12 cellular contexts compared by ENCODE assay signal in genomic region chr7:106010331-106010730, GRCh38. TPM values are rescaled to one million over a fixed set of nuclear protein-coding genes. Genes with fewer than 3 reads are reported as not detected.
DNase-seq lines count a peak whose midpoint lies in the region; ATAC-seq, FAIRE-seq and TF ChIP-seq lines count a peak whose summit lies in the region.
"Had no signal": no experiment of that assay in that cellular context is flagged by ENCODE, and none has a peak within 500 bp of the region (broad histone marks: within the 10 kb centered on the region; RNA-seq: fewer than 3 reads in every experiment).

No MANE protein-coding gene starts in this region.

- no peak for TF ChIP-seq CTCF in WTC11 (IDR thresholded peaks at IDR 0.05)
- no peak for TF ChIP-seq CTCF in thyroid gland (IDR thresholded peaks at IDR 0.05)
- TF ChIP-seq CTCF in pancreas (IDR thresholded peaks at IDR 0.05) = no peak

- H3K9me3 Mint-ChIP-seq in WTC11 = peaks cover 35% of the 10 kb centered on the region

- H3K27ac Mint-ChIP-seq in WTC11 = peak overlapping the region; percentile 98

- H3K27ac ChIP-seq in iPS-20b (ENCODE audit: low read length) (no peak overlapping the region), thyroid gland (no peak overlapping the region), pancreas (no peak overlapping the region)

- peaks cover 38% of the 10 kb centered on the region for H3K36me3 Mint-ChIP-seq in WTC11

- H3K27me3 ChIP-seq in iPS-20b (ENCODE audit: insufficient read depth, low read length) = peaks cover 16% of the 10 kb centered on the region
- H3K27me3 ChIP-seq in thyroid gland = no peaks in the 10 kb centered on the region
- no peaks in the 10 kb centered on the region for H3K27me3 ChIP-seq in pancreas

- no peaks in the 10 kb centered on the region for H3K36me3 ChIP-seq in iPS-20b (ENCODE audit: insufficient read depth, low read depth, low read length)
- H3K36me3 ChIP-seq in thyroid gland = no peaks in the 10 kb centered on the region
- H3K36me3 ChIP-seq in pancreas = no peaks in the 10 kb centered on the region

- peaks cover 11% of the 10 kb centered on the region for H3K4me1 ChIP-seq in iPS-20b (ENCODE audit: insufficient read depth, low read length)
- H3K4me1 ChIP-seq in thyroid gland = peaks cover 16 to 17% of the 10 kb centered on the region in 2 donors
- H3K4me1 ChIP-seq in pancreas = peaks cover 0 to 3% (median 0%) of the 10 kb centered on the region in 3 donors

- ATAC-seq in WTC11 = no peak
- ATAC-seq in GM19463 (IDR thresholded peaks at IDR 0.05; ENCODE audit: unreplicated experiment) = no peak
- ATAC-seq in pancreas = no peak

- H3K4me3 Mint-ChIP-seq in WTC11 = no peak overlapping the region
- H3K4me3 Mint-ChIP-seq: activated CD4-positive, alpha-beta T cell treated with anti-CD3 and anti-CD28 coated beads, Interleukin-2, amount 10 ng/mL, durations not matched to agents 7 days and 5 days had no signal

- 23 to 36% methylated on average over 3 of the region's 3 CpGs for WGBS in thyroid gland, 2 donors
- WGBS in pancreas, 2 donors = 72 to 74% methylated on average over 3 of the region's 3 CpGs

- H3K9ac ChIP-seq in iPS-20b (ENCODE audit: low read depth, low read length) = peak overlapping the region; percentile 34; the same call in 1 of the 2 replicates

- peaks cover 27% of the 10 kb centered on the region for H3K4me1 Mint-ChIP-seq in WTC11

- TF ChIP-seq POLR2A in thyroid gland (IDR thresholded peaks at IDR 0.05) = no peak

- 0 out of 2 replicates have a peak overlapping the region, but pooled peaks have one; percentile 43 for H3K4me3 ChIP-seq in iPS-20b (ENCODE audit: low read length)
- H3K4me3 ChIP-seq in thyroid gland (replicated peaks in 1 of 3) = no peak overlapping the region
- no peak overlapping the region for H3K4me3 ChIP-seq in pancreas

- POLR2A ChIA-PET in WTC11 (lab: Charles Lee) = interaction anchor here (0.9 kb wide), 1 partner anchor 9 kb away, joined by 3 read pairs; no protein-coding TSS in a partner anchor

- H3K9me3 ChIP-seq in iPS-20b (ENCODE audit: insufficient read depth, low read depth, low read length) (peaks cover 19% of the 10 kb centered on the region), thyroid gland (no peaks in the 10 kb centered on the region), pancreas (no peaks in the 10 kb centered on the region)

- peak; percentile 29 for DNase-seq in NCI-H2171 treated with DMSO at 0.1 percent for 48 hours (lab: John Stamatoyannopoulos, UW)
- no peak for DNase-seq in NCI-H2171 (lab: John Stamatoyannopoulos, UW)
- DNase-seq in WTC11 (ENCODE audit: low spot score) = no peak
- peak; percentile 35 to 40 for DNase-seq in thyroid gland
- DNase-seq in C1 segment of cervical spinal cord (lab: John Stamatoyannopoulos, UW) = no peak
- DNase-seq in pancreas = no peak
- DNase-seq: 8988T; activated CD4-positive, alpha-beta T cell treated with anti-CD3 and anti-CD28 coated beads, Interleukin-2, amount 10 ng/mL, durations not matched to agents 7 days and 5 days; activated naive CD4-positive, alpha-beta T cell treated with Interleukin-2 at 50 U/mL for 16 hours; DND-41 had no signal

- intact Hi-C loops in thyroid gland (cut with DNase I) (loop anchor here (10.0 kb wide), 1 partner anchor 356 kb away; no protein-coding TSS in a partner anchor), pancreas (cut with DNase I) (no loop called here)

- peaks cover 27% of the 10 kb centered on the region for H3K27me3 Mint-ChIP-seq in WTC11 (ENCODE audit: low read depth)

- no peak for FAIRE-seq in pancreas (lab: Jason Lieb, UNC)

- CTCF ChIA-PET in WTC11 (lab: Charles Lee) = interaction anchor here (0.6 to 3.7 kb wide), 26 partner anchors 8 to 413 kb away, joined by 3 to 26 read pairs (median 4); partner anchors contain the start of gene CDHR3

TF ChIP-seq in WTC11, 78 proteins besides CTCF, POLR2A, EP300 and RAD21 (continues in another document):
- no peak for TF ChIP-seq NFE2L1 (CRISPR knock-in tag; IDR thresholded peaks at IDR 0.05)
- no peak for TF ChIP-seq JUN (CRISPR knock-in tag; IDR thresholded peaks at IDR 0.05)
- TF ChIP-seq, protein P1, sequence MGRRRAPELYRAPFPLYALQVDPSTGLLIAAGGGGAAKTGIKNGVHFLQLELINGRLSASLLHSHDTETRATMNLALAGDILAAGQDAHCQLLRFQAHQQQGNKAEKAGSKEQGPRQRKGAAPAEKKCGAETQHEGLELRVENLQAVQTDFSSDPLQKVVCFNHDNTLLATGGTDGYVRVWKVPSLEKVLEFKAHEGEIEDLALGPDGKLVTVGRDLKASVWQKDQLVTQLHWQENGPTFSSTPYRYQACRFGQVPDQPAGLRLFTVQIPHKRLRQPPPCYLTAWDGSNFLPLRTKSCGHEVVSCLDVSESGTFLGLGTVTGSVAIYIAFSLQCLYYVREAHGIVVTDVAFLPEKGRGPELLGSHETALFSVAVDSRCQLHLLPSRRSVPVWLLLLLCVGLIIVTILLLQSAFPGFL (CRISPR knock-in tag; IDR thresholded peaks at IDR 0.05; ENCODE audit: borderline replicate concordance) = no peak
- no peak for TF ChIP-seq ZNF396 (CRISPR knock-in tag; IDR thresholded peaks at IDR 0.05; ENCODE audit: borderline replicate concordance)
- no peak for TF ChIP-seq NR3C1 (CRISPR knock-in tag; conservative IDR thresholded peaks at IDR 0.05; ENCODE audit: low read depth)
- TF ChIP-seq ZBTB21 (CRISPR knock-in tag; IDR thresholded peaks at IDR 0.05; ENCODE audit: borderline replicate concordance) = no peak
- no peak for TF ChIP-seq NR2C2 (CRISPR knock-in tag; IDR thresholded peaks at IDR 0.05)
- no peak for TF ChIP-seq ZNF416 (CRISPR knock-in tag; IDR thresholded peaks at IDR 0.05)
- TF ChIP-seq KAT7 (CRISPR knock-in tag; IDR thresholded peaks at IDR 0.05; ENCODE audit: borderline replicate concordance) = no peak
- no peak for TF ChIP-seq ZNF425 (CRISPR knock-in tag; conservative IDR thresholded peaks at IDR 0.05)
- no peak for TF ChIP-seq NR1H2 (CRISPR knock-in tag; IDR thresholded peaks at IDR 0.05)
- no peak for TF ChIP-seq ZNF532 (CRISPR knock-in tag; IDR thresholded peaks at IDR 0.05; ENCODE audit: borderline replicate concordance)
- TF ChIP-seq FOXJ3 (CRISPR knock-in tag; IDR thresholded peaks at IDR 0.05; ENCODE audit: borderline replicate concordance) = no peak
- no peak for TF ChIP-seq ZNF138 (CRISPR knock-in tag; conservative IDR thresholded peaks at IDR 0.05)
- TF ChIP-seq ZNF317 (CRISPR knock-in tag; IDR thresholded peaks at IDR 0.05; ENCODE audit: borderline replicate concordance, low read depth) = no peak

RNA-seq across cellular contexts. Expression of gene CDHR3, which starts 47.3 kb away (rescaled TPM):
- total RNA-seq in WTC11 (2021) (18.3 to 19.1 TPM (median 18.9 TPM) in 3 replicates), thyroid gland (1 to 10 TPM; 5.8 to 8.6 (median 7.3) TPM), pancreas (1 to 10 TPM in 5 of 6 donors, under 1 TPM in 1; 0.86 to 3.3 (median 1.9) TPM)
- 1 to 10 TPM; 1.6 to 3.7 TPM for polyA plus RNA-seq in pancreas

Comparison
In these comparisons a context has a peak if more than half of its experiments do, and no peak if none do; other contexts are left out.
1. DNase-seq: peak in NCI-H2171 treated with DMSO at 0.1 percent for 48 hours (single experiment) and thyroid gland (2 of 2); none in NCI-H2171 (single experiment), WTC11 (single experiment), C1 segment of cervical spinal cord (0 of 14) and pancreas (0 of 6).